ENCODE assay signal across 1 cellular context in the genomic region with DNA sequence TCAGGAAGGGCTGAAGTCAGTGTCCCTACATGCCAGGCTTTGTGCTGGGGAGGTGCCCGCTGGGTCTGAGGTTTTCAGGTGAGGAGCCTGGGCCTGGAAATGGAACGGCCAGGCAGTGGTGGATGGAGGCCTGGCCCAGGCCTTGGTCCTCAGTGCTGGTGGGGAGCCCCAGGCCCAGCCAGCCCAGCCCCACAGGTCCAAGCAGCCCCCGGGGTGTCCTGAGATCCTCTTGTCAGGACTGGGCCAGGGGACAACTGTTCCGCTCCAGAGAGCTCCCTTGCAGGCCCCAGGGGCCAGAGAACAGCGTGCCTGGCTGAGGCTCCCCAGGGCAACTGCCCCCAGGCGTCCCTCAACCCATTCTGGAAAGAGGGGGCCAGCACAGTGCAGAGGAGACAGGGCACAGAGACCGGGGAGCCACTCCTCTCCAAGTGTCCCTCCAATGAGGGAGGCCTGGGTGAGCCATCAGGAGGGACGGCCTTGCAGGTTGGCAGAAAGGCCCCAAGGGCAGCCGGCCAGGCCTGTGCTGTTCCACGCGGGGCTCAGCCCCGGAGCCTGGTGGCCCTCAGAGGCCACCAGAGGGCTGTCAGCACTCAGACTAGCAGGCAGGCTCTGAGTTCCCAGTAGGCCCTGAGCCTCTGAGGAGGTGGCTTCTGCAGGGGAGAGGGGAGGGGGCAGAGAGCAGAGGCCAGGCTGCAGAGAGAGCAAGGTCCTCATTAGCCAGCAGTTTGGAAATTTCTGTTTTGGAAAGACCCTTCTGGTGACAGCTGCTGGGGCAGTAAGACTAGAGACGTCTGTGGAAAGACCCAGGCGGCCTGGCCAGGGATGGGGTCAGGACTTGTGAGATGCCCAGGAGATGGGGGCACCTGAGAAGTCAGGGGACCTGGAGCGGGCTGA.
A peak's percentile ranks its signal among the peaks of the same experiment; 100 is the strongest.
TF ChIP-seq lines count a peak whose summit lies in the region.

No MANE protein-coding gene starts in this region.

TF ChIP-seq in HepG2, 621 proteins besides CTCF, POLR2A, EP300 and RAD21 (continued from another document and continues in another):
- TF ChIP-seq, protein P1, sequence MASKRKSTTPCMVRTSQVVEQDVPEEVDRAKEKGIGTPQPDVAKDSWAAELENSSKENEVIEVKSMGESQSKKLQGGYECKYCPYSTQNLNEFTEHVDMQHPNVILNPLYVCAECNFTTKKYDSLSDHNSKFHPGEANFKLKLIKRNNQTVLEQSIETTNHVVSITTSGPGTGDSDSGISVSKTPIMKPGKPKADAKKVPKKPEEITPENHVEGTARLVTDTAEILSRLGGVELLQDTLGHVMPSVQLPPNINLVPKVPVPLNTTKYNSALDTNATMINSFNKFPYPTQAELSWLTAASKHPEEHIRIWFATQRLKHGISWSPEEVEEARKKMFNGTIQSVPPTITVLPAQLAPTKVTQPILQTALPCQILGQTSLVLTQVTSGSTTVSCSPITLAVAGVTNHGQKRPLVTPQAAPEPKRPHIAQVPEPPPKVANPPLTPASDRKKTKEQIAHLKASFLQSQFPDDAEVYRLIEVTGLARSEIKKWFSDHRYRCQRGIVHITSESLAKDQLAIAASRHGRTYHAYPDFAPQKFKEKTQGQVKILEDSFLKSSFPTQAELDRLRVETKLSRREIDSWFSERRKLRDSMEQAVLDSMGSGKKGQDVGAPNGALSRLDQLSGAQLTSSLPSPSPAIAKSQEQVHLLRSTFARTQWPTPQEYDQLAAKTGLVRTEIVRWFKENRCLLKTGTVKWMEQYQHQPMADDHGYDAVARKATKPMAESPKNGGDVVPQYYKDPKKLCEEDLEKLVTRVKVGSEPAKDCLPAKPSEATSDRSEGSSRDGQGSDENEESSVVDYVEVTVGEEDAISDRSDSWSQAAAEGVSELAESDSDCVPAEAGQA (IDR thresholded peaks at IDR 0.05; ENCODE audit: low read depth), result no peak
- TF ChIP-seq, protein P1 (CRISPR knock-in tag; IDR thresholded peaks at IDR 0.05; ENCODE audit: borderline replicate concordance), result no peak
- TF ChIP-seq ZNF44 (CRISPR knock-in tag; IDR thresholded peaks at IDR 0.05) (0 out of 2 replicates have a peak, but pooled peaks have one; percentile 64), SRSF1 (optimal IDR thresholded peaks at IDR 0.05; ENCODE audit: low read depth, low read length) (no peak), IRF2 (CRISPR knock-in tag; IDR thresholded peaks at IDR 0.05) (no peak), FLYWCH1 (CRISPR knock-in tag; IDR thresholded peaks at IDR 0.05) (no peak), KMT2A (CRISPR knock-in tag; IDR thresholded peaks at IDR 0.05) (0 out of 2 replicates have a peak, but pooled peaks have one; percentile 16), REL (CRISPR knock-in tag; conservative IDR thresholded peaks at IDR 0.05) (no peak), SMARCE1 (IDR thresholded peaks at IDR 0.05; ENCODE audit: borderline replicate concordance) (no peak), ZNF431 (CRISPR knock-in tag; IDR thresholded peaks at IDR 0.05; ENCODE audit: borderline replicate concordance, low read depth) (no peak), SMYD3 (CRISPR knock-in tag; IDR thresholded peaks at IDR 0.05) (no peak), PHF8 (CRISPR knock-in tag; IDR thresholded peaks at IDR 0.05) (peak; percentile 63), TCF7 (IDR thresholded peaks at IDR 0.05; ENCODE audit: low read depth) (no peak), CBX2 (IDR thresholded peaks at IDR 0.05; ENCODE audit: low read depth, low read length) (no peak), CBX2 (CRISPR knock-in tag; IDR thresholded peaks at IDR 0.05; ENCODE audit: low read depth) (no peak), MYNN (CRISPR knock-in tag; IDR thresholded peaks at IDR 0.05; ENCODE audit: low read depth) (no peak), MLXIP (CRISPR knock-in tag; IDR thresholded peaks at IDR 0.05; ENCODE audit: borderline replicate concordance) (no peak), ZNF570 (CRISPR knock-in tag; IDR thresholded peaks at IDR 0.05; ENCODE audit: borderline replicate concordance) (no peak), NR3C1 (CRISPR knock-in tag; IDR thresholded peaks at IDR 0.05) (no peak), PHF21A (CRISPR knock-in tag; IDR thresholded peaks at IDR 0.05) (peak; percentile 63; the same call in 1 of the 2 replicates), NCOA2 (CRISPR knock-in tag; IDR thresholded peaks at IDR 0.05) (no peak), SIX4 (CRISPR knock-in tag; IDR thresholded peaks at IDR 0.05) (no peak), ZBTB7A (CRISPR knock-in tag; IDR thresholded peaks at IDR 0.05) (no peak), ZNF235 (CRISPR knock-in tag; IDR thresholded peaks at IDR 0.05; ENCODE audit: borderline replicate concordance) (no peak), ZNF317 (CRISPR knock-in tag; IDR thresholded peaks at IDR 0.05) (no peak), CHD4 (IDR thresholded peaks at IDR 0.05; ENCODE audit: borderline replicate concordance, low read length) (no peak), MED13 (CRISPR knock-in tag; IDR thresholded peaks at IDR 0.05) (no peak), NBN (conservative IDR thresholded peaks at IDR 0.05) (no peak), SMAD9 (CRISPR knock-in tag; IDR thresholded peaks at IDR 0.05) (no peak), TFDP1 (CRISPR knock-in tag; IDR thresholded peaks at IDR 0.05; ENCODE audit: borderline replicate concordance) (no peak), YY1 (IDR thresholded peaks at IDR 0.05; ENCODE audit: insufficient read depth, insufficient replicate concordance, low read depth, low read length) (peak; percentile 60), ZNF737 (CRISPR knock-in tag; IDR thresholded peaks at IDR 0.05; ENCODE audit: borderline replicate concordance) (no peak), ZNF678 (CRISPR knock-in tag; IDR thresholded peaks at IDR 0.05) (no peak), DDIT3 (CRISPR knock-in tag; IDR thresholded peaks at IDR 0.05) (no peak), ZNF883 (CRISPR knock-in tag; IDR thresholded peaks at IDR 0.05; ENCODE audit: not compliant biosample characterization) (peak; percentile 84)
- TF ChIP-seq, protein P2, sequence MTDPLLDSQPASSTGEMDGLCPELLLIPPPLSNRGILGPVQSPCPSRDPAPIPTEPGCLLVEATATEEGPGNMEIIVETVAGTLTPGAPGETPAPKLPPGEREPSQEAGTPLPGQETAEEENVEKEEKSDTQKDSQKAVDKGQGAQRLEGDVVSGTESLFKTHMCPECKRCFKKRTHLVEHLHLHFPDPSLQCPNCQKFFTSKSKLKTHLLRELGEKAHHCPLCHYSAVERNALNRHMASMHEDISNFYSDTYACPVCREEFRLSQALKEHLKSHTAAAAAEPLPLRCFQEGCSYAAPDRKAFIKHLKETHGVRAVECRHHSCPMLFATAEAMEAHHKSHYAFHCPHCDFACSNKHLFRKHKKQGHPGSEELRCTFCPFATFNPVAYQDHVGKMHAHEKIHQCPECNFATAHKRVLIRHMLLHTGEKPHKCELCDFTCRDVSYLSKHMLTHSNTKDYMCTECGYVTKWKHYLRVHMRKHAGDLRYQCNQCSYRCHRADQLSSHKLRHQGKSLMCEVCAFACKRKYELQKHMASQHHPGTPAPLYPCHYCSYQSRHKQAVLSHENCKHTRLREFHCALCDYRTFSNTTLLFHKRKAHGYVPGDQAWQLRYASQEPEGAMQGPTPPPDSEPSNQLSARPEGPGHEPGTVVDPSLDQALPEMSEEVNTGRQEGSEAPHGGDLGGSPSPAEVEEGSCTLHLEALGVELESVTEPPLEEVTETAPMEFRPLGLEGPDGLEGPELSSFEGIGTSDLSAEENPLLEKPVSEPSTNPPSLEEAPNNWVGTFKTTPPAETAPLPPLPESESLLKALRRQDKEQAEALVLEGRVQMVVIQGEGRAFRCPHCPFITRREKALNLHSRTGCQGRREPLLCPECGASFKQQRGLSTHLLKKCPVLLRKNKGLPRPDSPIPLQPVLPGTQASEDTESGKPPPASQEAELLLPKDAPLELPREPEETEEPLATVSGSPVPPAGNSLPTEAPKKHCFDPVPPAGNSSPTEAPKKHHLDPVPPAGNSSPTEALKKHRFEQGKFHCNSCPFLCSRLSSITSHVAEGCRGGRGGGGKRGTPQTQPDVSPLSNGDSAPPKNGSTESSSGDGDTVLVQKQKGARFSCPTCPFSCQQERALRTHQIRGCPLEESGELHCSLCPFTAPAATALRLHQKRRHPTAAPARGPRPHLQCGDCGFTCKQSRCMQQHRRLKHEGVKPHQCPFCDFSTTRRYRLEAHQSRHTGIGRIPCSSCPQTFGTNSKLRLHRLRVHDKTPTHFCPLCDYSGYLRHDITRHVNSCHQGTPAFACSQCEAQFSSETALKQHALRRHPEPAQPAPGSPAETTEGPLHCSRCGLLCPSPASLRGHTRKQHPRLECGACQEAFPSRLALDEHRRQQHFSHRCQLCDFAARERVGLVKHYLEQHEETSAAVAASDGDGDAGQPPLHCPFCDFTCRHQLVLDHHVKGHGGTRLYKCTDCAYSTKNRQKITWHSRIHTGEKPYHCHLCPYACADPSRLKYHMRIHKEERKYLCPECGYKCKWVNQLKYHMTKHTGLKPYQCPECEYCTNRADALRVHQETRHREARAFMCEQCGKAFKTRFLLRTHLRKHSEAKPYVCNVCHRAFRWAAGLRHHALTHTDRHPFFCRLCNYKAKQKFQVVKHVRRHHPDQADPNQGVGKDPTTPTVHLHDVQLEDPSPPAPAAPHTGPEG (CRISPR knock-in tag; IDR thresholded peaks at IDR 0.05), result no peak
- TF ChIP-seq, protein P3, sequence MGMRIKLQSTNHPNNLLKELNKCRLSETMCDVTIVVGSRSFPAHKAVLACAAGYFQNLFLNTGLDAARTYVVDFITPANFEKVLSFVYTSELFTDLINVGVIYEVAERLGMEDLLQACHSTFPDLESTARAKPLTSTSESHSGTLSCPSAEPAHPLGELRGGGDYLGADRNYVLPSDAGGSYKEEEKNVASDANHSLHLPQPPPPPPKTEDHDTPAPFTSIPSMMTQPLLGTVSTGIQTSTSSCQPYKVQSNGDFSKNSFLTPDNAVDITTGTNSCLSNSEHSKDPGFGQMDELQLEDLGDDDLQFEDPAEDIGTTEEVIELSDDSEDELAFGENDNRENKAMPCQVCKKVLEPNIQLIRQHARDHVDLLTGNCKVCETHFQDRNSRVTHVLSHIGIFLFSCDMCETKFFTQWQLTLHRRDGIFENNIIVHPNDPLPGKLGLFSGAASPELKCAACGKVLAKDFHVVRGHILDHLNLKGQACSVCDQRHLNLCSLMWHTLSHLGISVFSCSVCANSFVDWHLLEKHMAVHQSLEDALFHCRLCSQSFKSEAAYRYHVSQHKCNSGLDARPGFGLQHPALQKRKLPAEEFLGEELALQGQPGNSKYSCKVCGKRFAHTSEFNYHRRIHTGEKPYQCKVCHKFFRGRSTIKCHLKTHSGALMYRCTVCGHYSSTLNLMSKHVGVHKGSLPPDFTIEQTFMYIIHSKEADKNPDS (CRISPR knock-in tag; IDR thresholded peaks at IDR 0.05), result no peak
- TF ChIP-seq, protein P4, sequence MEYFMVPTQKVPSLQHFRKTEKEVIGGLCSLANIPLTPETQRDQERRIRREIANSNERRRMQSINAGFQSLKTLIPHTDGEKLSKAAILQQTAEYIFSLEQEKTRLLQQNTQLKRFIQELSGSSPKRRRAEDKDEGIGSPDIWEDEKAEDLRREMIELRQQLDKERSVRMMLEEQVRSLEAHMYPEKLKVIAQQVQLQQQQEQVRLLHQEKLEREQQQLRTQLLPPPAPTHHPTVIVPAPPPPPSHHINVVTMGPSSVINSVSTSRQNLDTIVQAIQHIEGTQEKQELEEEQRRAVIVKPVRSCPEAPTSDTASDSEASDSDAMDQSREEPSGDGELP (IDR thresholded peaks at IDR 0.05; ENCODE audit: borderline replicate concordance, low read depth), result no peak
